ENCODE assay signal across 16 cellular contexts in the genomic region with DNA sequence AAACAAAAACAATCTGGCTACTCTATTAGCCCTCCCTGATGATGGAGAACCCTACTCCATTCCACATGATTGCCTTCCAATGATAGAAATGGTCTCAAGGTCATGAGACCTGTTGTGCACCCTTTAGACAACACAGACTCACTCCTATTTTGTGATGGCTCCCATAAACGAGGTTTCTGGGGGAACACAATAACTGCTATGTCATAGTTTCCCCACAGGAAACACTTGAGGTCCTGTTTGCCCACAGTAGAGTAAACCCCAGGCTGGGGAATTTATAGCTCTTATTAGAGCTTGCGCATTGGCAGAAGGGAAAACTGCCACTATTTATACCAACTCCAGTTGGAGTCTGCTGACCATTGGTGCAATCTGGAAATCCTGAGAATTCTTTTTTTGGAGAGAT. TPM values are rescaled to one million over a fixed set of nuclear protein-coding genes. Genes with fewer than 3 reads are reported as not detected.
DNase-seq lines count a peak whose midpoint lies in the region; ATAC-seq, FAIRE-seq and TF ChIP-seq lines count a peak whose summit lies in the region.
"Had no signal": no experiment of that assay in that cellular context is flagged by ENCODE, and none has a peak within 500 bp of the region (broad histone marks: within the 10 kb centered on the region; RNA-seq: fewer than 3 reads in every experiment).

No MANE protein-coding gene starts in this region.

- ATAC-seq in GM12878: no peak

- POLR2A ChIA-PET in GM12878 (lab: Charles Lee): interaction anchor here (1.7 kb wide), 1 partner anchor 9 kb away, joined by 4 read pairs; no protein-coding TSS in a partner anchor
- POLR2A ChIA-PET in GM10248 (lab: Yijun Ruan, JAX): no interaction called here
- POLR2A ChIA-PET in PC-9 (lab: Charles Lee; ENCODE audit: unreplicated experiment): no interaction called here

- no peak overlapping the region for H3K9ac ChIP-seq in BLaER1
- H3K9ac ChIP-seq in Loucy (ENCODE audit: low read depth, low read length, poor library complexity, severe bottlenecking): no peak overlapping the region
- no peak overlapping the region for H3K9ac ChIP-seq in GM12878 (ENCODE audit: control insufficient read depth, insufficient read depth, low read length)
- H3K9ac ChIP-seq: KMS-11 had no signal

- H3K27me3 ChIP-seq in BLaER1 (no peaks in the 10 kb centered on the region), Loucy (ENCODE audit: insufficient read depth, low read length, poor library complexity, severe bottlenecking) (no peaks in the 10 kb centered on the region), GM12878 (replicated peaks in 1 of 2; ENCODE audit: control insufficient read depth in 2 of 2, insufficient read depth in 2 of 2, low read length in 1 of 2) (no peaks in the 10 kb centered on the region), PC-9 (ENCODE audit: insufficient read depth, low read depth) (no peaks in the 10 kb centered on the region)

- H3K4me1 ChIP-seq in BLaER1 (peaks cover 18% of the 10 kb centered on the region), Loucy (ENCODE audit: insufficient read depth, low read length, poor library complexity, severe bottlenecking) (peaks cover 7% of the 10 kb centered on the region), GM12878 (ENCODE audit: control insufficient read depth, insufficient read depth, low read length) (no peaks in the 10 kb centered on the region), PC-9 (replicated peaks; ENCODE audit: insufficient read depth) (peaks cover 13% of the 10 kb centered on the region; the same call in 1 of the 2 replicates)

- in situ Hi-C loops in GM12878 (cut with MboI): no loop called here

- BruUV-seq in GM12878 (replicated peaks; lab: Mats Ljungman, UMichigan) (no TSS peak), PC-9 (replicated peaks; lab: Mats Ljungman, UMichigan) (no TSS peak)

- no peak overlapping the region for H3K4me3 ChIP-seq in BLaER1
- no peak overlapping the region for H3K4me3 ChIP-seq in Loucy (ENCODE audit: low read length, poor library complexity, severe bottlenecking)
- H3K4me3 ChIP-seq in GM12878: no peak overlapping the region
- no peak overlapping the region for H3K4me3 ChIP-seq in PC-9

- H3K9me2 ChIP-seq in Loucy (replicated peaks; ENCODE audit: low read depth, low read length) (no peaks in the 10 kb centered on the region), PC-9 (ENCODE audit: insufficient read depth) (no peaks in the 10 kb centered on the region)

- no peak overlapping the region for H3K27ac ChIP-seq in BLaER1
- H3K27ac ChIP-seq in GM12878 (ENCODE audit: control insufficient read depth, insufficient read depth): no peak overlapping the region
- no peak overlapping the region for H3K27ac ChIP-seq in PC-9
- H3K27ac ChIP-seq: KMS-11 had no signal

- CTCF ChIA-PET in GM12878 (lab: Yijun Ruan, JAX) (no interaction called here), GM10248 (lab: Yijun Ruan, JAX) (interaction anchor here (1.4 kb wide), 1 partner anchor 28 kb away, joined by 4 read pairs; the partner anchor contains the start of gene MIF), PC-9 (lab: Charles Lee) (no interaction called here)

- RAD21 ChIA-PET in GM12878 (lab: Charles Lee; ENCODE audit: unreplicated experiment): no interaction called here

- DNase-seq in GM12878 (ENCODE audit: low read depth, low spot score): no peak
- no peak for DNase-seq in GM10248 (ENCODE audit: extremely low spot score)
- DNase-seq in PC-9: no peak
- DNase-seq: COR-L47, H9, MM.1S, NCI-H1436, NCI-H2029 treated with DMSO at 0.1 percent for 48 hours, NCI-H510A treated with DMSO at 0.1 percent for 48 hours, SHP77 treated with DMSO at 0.1 percent for 48 hours had no signal

- no peaks in the 10 kb centered on the region for H3F3A ChIP-seq in Loucy (ENCODE audit: low read depth)
- peaks cover 28% of the 10 kb centered on the region; the same call in 1 of the 2 replicates for H3F3A ChIP-seq in PC-9 (ENCODE audit: insufficient read depth, low read depth)

- no peak for TF ChIP-seq EP300 in GM12878 (IDR thresholded peaks at IDR 0.05; ENCODE audit: borderline replicate concordance in 1 of 2, control insufficient read depth in 1 of 2, low read depth in 2 of 2, low read length in 2 of 2)

- WGBS in GM12878 (ENCODE audit: insufficient coverage, insufficient replicate concordance, low lambda C conversion rate, missing lambda C conversion rate): 70% methylated on average over 2 of the region's 2 CpGs

- SMC1A ChIA-PET in GM12878 (lab: Charles Lee; ENCODE audit: uncharacterized antibody, unreplicated experiment): no interaction called here

- no peak for TF ChIP-seq RAD21 in GM12878 (IDR thresholded peaks at IDR 0.05; ENCODE audit: insufficient read depth, low read depth, low read length)

- TF ChIP-seq POLR2A in GM12878 (IDR thresholded peaks at IDR 0.05; ENCODE audit: low read depth, low read length): no peak

- FAIRE-seq in GM12878 (lab: Jason Lieb, UNC): peak; percentile 62
- FAIRE-seq: GM18507, RCC 7860 had no signal

- peak overlapping the region; percentile 49 for H3K4me2 ChIP-seq in BLaER1
- peak overlapping the region; percentile 18 for H3K4me2 ChIP-seq in Loucy (ENCODE audit: low read depth, low read length, poor library complexity, severe bottlenecking)
- H3K4me2 ChIP-seq in GM12878 (ENCODE audit: control insufficient read depth, insufficient read depth): no peak overlapping the region
- H3K4me2 ChIP-seq in PC-9: no peak overlapping the region
- H3K4me2 ChIP-seq: KMS-11 had no signal

- TF ChIP-seq CTCF in Loucy (conservative IDR thresholded peaks at IDR 0.05; ENCODE audit: low read length) (no peak), GM12878 (IDR thresholded peaks at IDR 0.05 in 2 of 3, conservative IDR thresholded peaks at IDR 0.05 in 1 of 3; ENCODE audit: control insufficient read depth in 2 of 3, extremely low read depth in 1 of 3, insufficient read depth in 1 of 3, low read depth in 3 of 3, low read length in 3 of 3) (no peak), GM10248 (IDR thresholded peaks at IDR 0.05; ENCODE audit: control extremely low read depth, extremely low read depth, low read depth, missing control alignments) (no peak), PC-9 (conservative IDR thresholded peaks at IDR 0.05) (no peak)

- H2AFZ ChIP-seq in Loucy (ENCODE audit: low read length) (no peak overlapping the region), GM12878 (ENCODE audit: control insufficient read depth, low read depth, low read length) (no peak overlapping the region), PC-9 (no peak overlapping the region)

- H4K20me1 ChIP-seq in BLaER1: no peaks in the 10 kb centered on the region
- H4K20me1 ChIP-seq in Loucy (ENCODE audit: insufficient read depth, low read length, poor library complexity, severe bottlenecking): no peaks in the 10 kb centered on the region
- H4K20me1 ChIP-seq in GM12878 (ENCODE audit: control insufficient read depth, insufficient read depth): no peaks in the 10 kb centered on the region
- H4K20me1 ChIP-seq in PC-9 (ENCODE audit: insufficient read depth): no peaks in the 10 kb centered on the region

- H3K9me3 ChIP-seq in BLaER1: peaks cover 37% of the 10 kb centered on the region
- H3K9me3 ChIP-seq in Loucy (ENCODE audit: insufficient read depth, low read depth, low read length): peaks cover 3% of the 10 kb centered on the region; the same call in 1 of the 2 replicates
- peaks cover 10% of the 10 kb centered on the region for H3K9me3 ChIP-seq in GM12878 (replicated peaks; ENCODE audit: control insufficient read depth, insufficient read depth, low read length)
- H3K9me3 ChIP-seq in PC-9 (ENCODE audit: insufficient read depth, low read depth): peaks cover 17% of the 10 kb centered on the region

- intact Hi-C loops in GM12878 (cut with micrococcal nuclease; ENCODE audit: unreplicated experiment): no loop called here
- intact Hi-C loops in PC-9 (cut with micrococcal nuclease; ENCODE audit: unreplicated experiment): no loop called here

- H3K36me3 ChIP-seq in BLaER1 (no peaks in the 10 kb centered on the region), Loucy (ENCODE audit: insufficient read depth, low read length) (no peaks in the 10 kb centered on the region), GM12878 (ENCODE audit: control insufficient read depth in 2 of 2, insufficient read depth in 2 of 2, low read length in 1 of 2) (peaks cover 3 to 30% of the 10 kb centered on the region in 2 experiments), PC-9 (ENCODE audit: low read depth) (peaks cover 22% of the 10 kb centered on the region)

- no peaks in the 10 kb centered on the region for H3K79me2 ChIP-seq in Loucy (ENCODE audit: insufficient read depth, low read length)
- no peaks in the 10 kb centered on the region; the same call in 1 of the 2 replicates for H3K79me2 ChIP-seq in GM12878 (ENCODE audit: control insufficient read depth, insufficient read depth, low read length)
- H3K79me2 ChIP-seq in PC-9 (ENCODE audit: low read depth): no peaks in the 10 kb centered on the region

RNA-seq across cellular contexts. Expression of gene MIF, which starts 28.7 kb away (rescaled TPM):
- total RNA-seq in GM12878 (2013; cell fraction: nucleolus; rRNA removed): 53.3 and 56.6 TPM in 2 replicates
- total RNA-seq in GM12878 (2014; rRNA removed): 737 and 939 TPM in 2 replicates
- 183 and 215 TPM in 2 replicates for total RNA-seq in GM12878 (2014; rRNA removed; fragmentation: Illumina TruSeq; extraction: Trizol)
- 1,146 and 1,222 TPM in 2 replicates for total RNA-seq in GM12878 (2021)
- polyA plus RNA-seq in GM12878 (2011; ENCODE audit: low read depth): 548 TPM
- 233 and 593 TPM in 2 replicates for polyA plus RNA-seq in GM12878 (2011; rRNA removed)
- 608 and 1,158 TPM in 2 replicates for polyA plus RNA-seq in GM12878 (2011; cell fraction: cytosol; rRNA removed)
- polyA plus RNA-seq in GM12878 (2011; cell fraction: nucleus; rRNA removed): 459 and 729 TPM in 2 replicates
- 1,086 and 1,453 TPM in 2 replicates for polyA plus RNA-seq in GM12878 (2012)
- 5.2 and 37.7 TPM in 2 replicates for polyA plus RNA-seq in GM12878 (2014; fragmentation: Illumina TruSeq; extraction: Trizol)
- 100 to 1,000 TPM; 188 to 220 TPM for polyA plus RNA-seq in GM12878 (2014; fragmentation: Nextera tagmentation; extraction: Ambion mirVana)
- 1,025 and 1,355 TPM in 2 replicates for polyA plus RNA-seq in GM12878 (2014; rRNA removed)
- polyA plus RNA-seq in GM12878 (2016; fragmentation: Nextera tagmentation; extraction: Ambion mirVana): 1,000 to 10,000 TPM; 2,816 to 2,972 TPM
- polyA minus RNA-seq in GM12878 (2011; rRNA and poly(A)+ RNA removed): 52.9 and 161 TPM in 2 replicates
- polyA minus RNA-seq in GM12878 (2011; cell fraction: cytosol; rRNA and poly(A)+ RNA removed): 306 and 426 TPM in 2 replicates
- polyA minus RNA-seq in GM12878 (2011; cell fraction: nucleus; rRNA and poly(A)+ RNA removed): 107 and 133 TPM in 2 replicates
- total RNA-seq in PC-9 (2021): 531 and 695 TPM in 2 replicates

RNA-seq across cellular contexts. Expression of gene GSTT2B, which starts 38.1 kb away (rescaled TPM):
- total RNA-seq in GM12878 (2013; cell fraction: nucleolus; rRNA removed): not detected in 2 replicates
- total RNA-seq in GM12878 (2014; rRNA removed) (not detected in 2 replicates), GM12878 (2014; rRNA removed; fragmentation: Illumina TruSeq; extraction: Trizol) (not detected in 2 replicates), GM12878 (2021) (0.21 TPM in 1 of 2 replicates, not detected in the other), PC-9 (2021) (0.50 TPM in 1 of 2 replicates, not detected in the other)
- not detected for polyA plus RNA-seq in GM12878 (2011; ENCODE audit: low read depth)
- polyA plus RNA-seq in GM12878 (2011; rRNA removed) (0.15 TPM in 1 of 2 replicates, not detected in the other), GM12878 (2014; fragmentation: Illumina TruSeq; extraction: Trizol) (not detected in 2 replicates), GM12878 (2014; fragmentation: Nextera tagmentation; extraction: Ambion mirVana) (not detected), GM12878 (2014; rRNA removed) (not detected in 2 replicates), GM12878 (2016; fragmentation: Nextera tagmentation; extraction: Ambion mirVana) (under 1 TPM in 1 of 2 experiments, not detected in 1; 0.29 TPM)
- polyA plus RNA-seq in GM12878 (2011; cell fraction: cytosol; rRNA removed): 0.08 and 0.15 TPM in 2 replicates
- 0.48 and 0.66 TPM in 2 replicates for polyA plus RNA-seq in GM12878 (2011; cell fraction: nucleus; rRNA removed)
- not detected in 2 replicates for polyA plus RNA-seq in GM12878 (2012)
- polyA minus RNA-seq in GM12878 (2011; rRNA and poly(A)+ RNA removed): 0.22 TPM in 1 of 2 replicates, not detected in the other
- polyA minus RNA-seq in GM12878 (2011; cell fraction: cytosol; rRNA and poly(A)+ RNA removed): 1.1 TPM in 1 of 2 replicates, not detected in the other
- not detected in 2 replicates for polyA minus RNA-seq in GM12878 (2011; cell fraction: nucleus; rRNA and poly(A)+ RNA removed)

RNA-seq across cellular contexts. Expression of gene DDTL, which starts 43.8 kb away (rescaled TPM):
- total RNA-seq in GM12878 (2013; cell fraction: nucleolus; rRNA removed): 0.37 TPM in 1 of 2 replicates, not detected in the other
- total RNA-seq in GM12878 (2014; rRNA removed) (1.4 and 1.7 TPM in 2 replicates), GM12878 (2014; rRNA removed; fragmentation: Illumina TruSeq; extraction: Trizol) (not detected in 2 replicates), GM12878 (2021) (not detected in 2 replicates), PC-9 (2021) (not detected in 2 replicates)
- 2.6 TPM for polyA plus RNA-seq in GM12878 (2011; ENCODE audit: low read depth)
- polyA plus RNA-seq in GM12878 (2011; rRNA removed) (0.05 TPM in 1 of 2 replicates, not detected in the other), GM12878 (2014; fragmentation: Illumina TruSeq; extraction: Trizol) (not detected in 2 replicates), GM12878 (2014; fragmentation: Nextera tagmentation; extraction: Ambion mirVana) (1 to 10 TPM in 1 of 2 experiments, under 1 TPM in 1; 0.74 to 2.2 TPM), GM12878 (2014; rRNA removed) (0.83 and 2.2 TPM in 2 replicates), GM12878 (2016; fragmentation: Nextera tagmentation; extraction: Ambion mirVana) (1 to 10 TPM; 3.8 to 4.0 TPM)
- polyA plus RNA-seq in GM12878 (2011; cell fraction: cytosol; rRNA removed): not detected in 2 replicates
- 0.12 TPM in 1 of 2 replicates, not detected in the other for polyA plus RNA-seq in GM12878 (2011; cell fraction: nucleus; rRNA removed)
- 4.4 and 5.3 TPM in 2 replicates for polyA plus RNA-seq in GM12878 (2012)
- not detected in 2 replicates for polyA minus RNA-seq in GM12878 (2011; rRNA and poly(A)+ RNA removed)
- polyA minus RNA-seq in GM12878 (2011; cell fraction: cytosol; rRNA and poly(A)+ RNA removed): 0.83 TPM in 1 of 2 replicates, not detected in the other
- polyA minus RNA-seq in GM12878 (2011; cell fraction: nucleus; rRNA and poly(A)+ RNA removed): not detected in 2 replicates
- total RNA-seq: H9 had no signal

RNA-seq across cellular contexts. Expression of gene DDT, which starts 51.3 kb away (rescaled TPM):
- 84.6 and 87.5 TPM in 2 replicates for total RNA-seq in GM12878 (2013; cell fraction: nucleolus; rRNA removed)
- 245 and 263 TPM in 2 replicates for total RNA-seq in GM12878 (2014; rRNA removed)
- total RNA-seq in GM12878 (2014; rRNA removed; fragmentation: Illumina TruSeq; extraction: Trizol): 55.1 and 56.5 TPM in 2 replicates
- total RNA-seq in GM12878 (2021): 177 and 181 TPM in 2 replicates
- 263 TPM for polyA plus RNA-seq in GM12878 (2011; ENCODE audit: low read depth)
- polyA plus RNA-seq in GM12878 (2011; rRNA removed): 262 and 263 TPM in 2 replicates
- polyA plus RNA-seq in GM12878 (2011; cell fraction: cytosol; rRNA removed): 298 and 443 TPM in 2 replicates
- 313 and 433 TPM in 2 replicates for polyA plus RNA-seq in GM12878 (2011; cell fraction: nucleus; rRNA removed)
- polyA plus RNA-seq in GM12878 (2012): 191 and 251 TPM in 2 replicates
- polyA plus RNA-seq in GM12878 (2014; fragmentation: Illumina TruSeq; extraction: Trizol): 17.6 and 33.0 TPM in 2 replicates
- polyA plus RNA-seq in GM12878 (2014; fragmentation: Nextera tagmentation; extraction: Ambion mirVana): 10 to 100 TPM; 25.1 to 70.2 TPM
- polyA plus RNA-seq in GM12878 (2014; rRNA removed): 408 and 473 TPM in 2 replicates
- polyA plus RNA-seq in GM12878 (2016; fragmentation: Nextera tagmentation; extraction: Ambion mirVana): 100 to 1,000 TPM; 227 to 244 TPM
- polyA minus RNA-seq in GM12878 (2011; rRNA and poly(A)+ RNA removed): 25.2 and 40.2 TPM in 2 replicates
- polyA minus RNA-seq in GM12878 (2011; cell fraction: cytosol; rRNA and poly(A)+ RNA removed): 29.0 and 39.0 TPM in 2 replicates
- polyA minus RNA-seq in GM12878 (2011; cell fraction: nucleus; rRNA and poly(A)+ RNA removed): 44.0 and 54.3 TPM in 2 replicates
- 42.0 and 67.9 TPM in 2 replicates for total RNA-seq in PC-9 (2021)

RNA-seq across cellular contexts. Expression of gene GSTT2, which starts 57.0 kb away (rescaled TPM):
- total RNA-seq in GM12878 (2013; cell fraction: nucleolus; rRNA removed): not detected in 2 replicates
- total RNA-seq in GM12878 (2014; rRNA removed): not detected in 2 replicates
- total RNA-seq in GM12878 (2014; rRNA removed; fragmentation: Illumina TruSeq; extraction: Trizol): not detected in 2 replicates
- not detected in 2 replicates for total RNA-seq in GM12878 (2021)
- not detected for polyA plus RNA-seq in GM12878 (2011; ENCODE audit: low read depth)
- not detected in 2 replicates for polyA plus RNA-seq in GM12878 (2011; rRNA removed)
- polyA plus RNA-seq in GM12878 (2011; cell fraction: cytosol; rRNA removed): not detected in 2 replicates
- not detected in 2 replicates for polyA plus RNA-seq in GM12878 (2011; cell fraction: nucleus; rRNA removed)
- polyA plus RNA-seq in GM12878 (2012): not detected in 2 replicates
- polyA plus RNA-seq in GM12878 (2014; fragmentation: Illumina TruSeq; extraction: Trizol): not detected in 2 replicates
- polyA plus RNA-seq in GM12878 (2014; fragmentation: Nextera tagmentation; extraction: Ambion mirVana): not detected
- polyA plus RNA-seq in GM12878 (2014; rRNA removed): not detected in 2 replicates
- not detected for polyA plus RNA-seq in GM12878 (2016; fragmentation: Nextera tagmentation; extraction: Ambion mirVana)
- not detected in 2 replicates for polyA minus RNA-seq in GM12878 (2011; rRNA and poly(A)+ RNA removed)
- not detected in 2 replicates for polyA minus RNA-seq in GM12878 (2011; cell fraction: cytosol; rRNA and poly(A)+ RNA removed)
- polyA minus RNA-seq in GM12878 (2011; cell fraction: nucleus; rRNA and poly(A)+ RNA removed): not detected in 2 replicates
- total RNA-seq in PC-9 (2021): 0.79 TPM in 1 of 2 replicates, not detected in the other
- polyA plus RNA-seq: CD14-positive monocyte had no signal

Comparison
In these comparisons a context has a peak if more than half of its experiments do, and no peak if none do; other contexts are left out.
1. H3K4me2 ChIP-seq: peak in BLaER1 (single experiment) and Loucy (single experiment); none in GM12878 (single experiment) and PC-9 (single experiment).